Comparison of ENCODE assay signal across 8 cellular contexts in the genomic region with DNA sequence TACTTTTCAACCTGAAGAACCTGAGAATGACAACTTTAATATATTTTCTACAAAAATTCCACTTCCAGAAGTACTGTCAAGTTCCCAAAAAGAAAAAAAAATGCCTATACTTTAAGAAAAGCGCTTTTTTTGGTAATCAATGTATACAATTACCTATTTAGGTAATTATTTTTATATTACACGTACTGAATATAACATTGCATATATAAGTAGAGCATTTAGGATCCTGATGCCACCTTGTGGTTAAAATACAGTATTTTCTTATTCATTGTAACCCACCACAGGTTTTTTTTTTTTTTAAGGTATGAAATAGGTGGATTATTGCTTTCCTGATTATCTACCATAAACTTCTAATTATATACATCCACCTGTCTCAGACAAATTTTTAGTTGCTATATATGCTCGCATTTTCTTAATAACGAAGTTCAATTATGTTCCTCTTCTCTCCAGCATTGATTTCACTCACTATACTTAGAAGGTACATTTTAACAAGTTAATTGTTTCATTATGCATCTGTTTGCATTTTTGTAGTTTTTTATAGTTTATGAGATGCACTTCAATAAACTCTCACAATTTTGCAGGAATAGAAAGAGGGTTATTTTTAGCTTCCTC. TPM values are rescaled to one million over a fixed set of nuclear protein-coding genes. Genes with fewer than 3 reads are reported as not detected.
DNase-seq lines count a peak whose midpoint lies in the region; ATAC-seq, FAIRE-seq and TF ChIP-seq lines count a peak whose summit lies in the region.

No MANE protein-coding gene starts in this region.

- peaks cover 8% of the 10 kb centered on the region for H3K4me1 Mint-ChIP-seq in stimulated activated naive CD8-positive, alpha-beta T cell treated with anti-CD3 and anti-CD28 coated beads, Interleukin-15, amount 100 ng/mL, for 72 hours

- no peaks in the 10 kb centered on the region for H3K9me3 ChIP-seq in DOHH2 (ENCODE audit: control insufficient read depth, insufficient read depth, low read length)

- no peak overlapping the region for H3K4me3 Mint-ChIP-seq in stimulated activated naive CD8-positive, alpha-beta T cell treated with anti-CD3 and anti-CD28 coated beads, Interleukin-15, amount 100 ng/mL, for 72 hours

- no peak overlapping the region for H3K27ac ChIP-seq in DOHH2 (ENCODE audit: low read depth, low read length)

- no peak overlapping the region for H3K4me2 ChIP-seq in DOHH2 (ENCODE audit: low read length)

- H4K20me1 ChIP-seq in DOHH2 (ENCODE audit: control insufficient read depth, insufficient read depth, low read depth, low read length), result no peaks in the 10 kb centered on the region

- peaks cover 5% of the 10 kb centered on the region; the same call in 1 of the 2 replicates for H3F3A ChIP-seq in DOHH2 (ENCODE audit: control insufficient read depth, insufficient read depth)

- H3K4me3 ChIP-seq in DOHH2 (ENCODE audit: low read length) (no peak overlapping the region), fibroblast of the aortic adventitia (ENCODE audit: low read depth, low read length) (no peak overlapping the region)

- TF ChIP-seq CTCF in DOHH2 (IDR thresholded peaks at IDR 0.05; ENCODE audit: low read depth, low read length, poor library complexity, severe bottlenecking) (peak; percentile 50), fibroblast of the aortic adventitia (IDR thresholded peaks at IDR 0.05; ENCODE audit: insufficient read depth, low read length) (peak; percentile 49)

- peaks cover 5% of the 10 kb centered on the region; the same call in 1 of the 2 replicates for H3K36me3 ChIP-seq in DOHH2 (ENCODE audit: control insufficient read depth, low read length)

- H3K27ac Mint-ChIP-seq in stimulated activated naive CD8-positive, alpha-beta T cell treated with anti-CD3 and anti-CD28 coated beads, Interleukin-15, amount 100 ng/mL, for 72 hours, result no peak overlapping the region

- no peaks in the 10 kb centered on the region for H3K27me3 ChIP-seq in DOHH2 (ENCODE audit: control insufficient read depth, low read length)

- peaks cover 13% of the 10 kb centered on the region for H3K4me1 ChIP-seq in DOHH2 (ENCODE audit: control insufficient read depth, low read length)

- H3K9me3 Mint-ChIP-seq in stimulated activated naive CD8-positive, alpha-beta T cell treated with anti-CD3 and anti-CD28 coated beads, Interleukin-15, amount 100 ng/mL, for 72 hours, result no peaks in the 10 kb centered on the region

- H3K9me2 ChIP-seq in DOHH2 (replicated peaks; ENCODE audit: control insufficient read depth, low read length), result no peaks in the 10 kb centered on the region

- H3K79me2 ChIP-seq in DOHH2 (ENCODE audit: control insufficient read depth, low read length), result peaks cover 16% of the 10 kb centered on the region

- no peaks in the 10 kb centered on the region for H3K27me3 Mint-ChIP-seq in stimulated activated naive CD8-positive, alpha-beta T cell treated with anti-CD3 and anti-CD28 coated beads, Interleukin-15, amount 100 ng/mL, for 72 hours

- ATAC-seq in HG02885 (IDR thresholded peaks at IDR 0.05; ENCODE audit: poor library complexity, unreplicated experiment) (peak; percentile 36), GM21619 (IDR thresholded peaks at IDR 0.05; ENCODE audit: unreplicated experiment) (no peak)
- no peak for ATAC-seq in stimulated activated naive CD8-positive, alpha-beta T cell treated with anti-CD3 and anti-CD28 coated beads, Interleukin-15, amount 100 ng/mL, for 72 hours

- no peak for DNase-seq in RCC 7860 (ENCODE audit: low spot score)
- DNase-seq in fibroblast of the aortic adventitia (ENCODE audit: low read depth), result peak; percentile 60
- DNase-seq in anterior cingulate cortex (lab: John Stamatoyannopoulos, UW), result no peak
- DNase-seq in stimulated activated naive CD8-positive, alpha-beta T cell treated with anti-CD3 and anti-CD28 coated beads, Interleukin-15, amount 100 ng/mL, for 72 hours, result no peak
- DNase-seq in activated CD4-positive, alpha-beta T cell treated with anti-CD3 and anti-CD28 coated beads for 1 hour, result no peak

- peak; percentile 41 for FAIRE-seq in RCC 7860 (lab: Jason Lieb, UNC)

RNA-seq across cellular contexts. Expression of a gene that starts 5.2 kb away (rescaled TPM):
- 6.5 and 19.0 TPM in 2 replicates for total RNA-seq in fibroblast of the aortic adventitia (ENCODE audit: low replicate concordance)
